In the genomic region with DNA sequence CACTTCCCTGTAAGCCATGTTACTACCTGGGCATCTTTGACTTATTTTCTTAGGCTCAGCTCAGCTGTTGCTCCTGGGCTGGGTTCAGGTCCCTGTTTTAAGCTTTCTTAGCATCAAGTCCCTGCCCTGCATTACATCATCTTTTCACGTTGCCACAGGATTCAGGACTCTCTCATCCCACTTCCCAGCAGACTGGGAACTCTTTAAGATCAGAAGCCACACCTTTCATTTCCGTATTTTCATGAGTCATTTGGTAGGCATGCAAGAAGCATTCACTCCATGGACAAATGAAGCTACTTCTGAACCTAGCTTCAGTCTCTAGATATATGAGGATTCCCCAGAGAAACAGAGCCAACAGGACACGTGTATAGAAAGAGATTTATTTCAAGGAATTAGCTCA, we compare ENCODE assay signal across 20 cellular contexts.
DNase-seq lines count a peak whose midpoint lies in the region; TF ChIP-seq lines count a peak whose summit lies in the region.
"Had no signal": no experiment of that assay in that cellular context is flagged by ENCODE, and none has a peak within 500 bp of the region (broad histone marks: within the 10 kb centered on the region; RNA-seq: fewer than 3 reads in every experiment).

No MANE protein-coding gene starts in this region.

- H3K27me3 ChIP-seq in NT2/D1 (ENCODE audit: insufficient read depth, insufficient read length) = no peaks in the 10 kb centered on the region
- H3K27me3 ChIP-seq: neural progenitor cell, vagina had no signal

- no peak overlapping the region for H3K9ac ChIP-seq in NT2/D1 (ENCODE audit: insufficient read length, low read depth)
- H3K9ac ChIP-seq: neural progenitor cell had no signal

- H3K4me3 Mint-ChIP-seq in mesothelial cell of epicardium = no peak overlapping the region
- H3K4me3 Mint-ChIP-seq: CD8-positive, alpha-beta T cell; endodermal cell; HFFc6; neural progenitor cell; WTC11 had no signal

- H3K9me3 Mint-ChIP-seq in mesothelial cell of epicardium = peaks cover 7% of the 10 kb centered on the region
- H3K9me3 Mint-ChIP-seq: endodermal cell, neural progenitor cell had no signal

- peaks cover 8% of the 10 kb centered on the region for H3K4me1 Mint-ChIP-seq in mesothelial cell of epicardium
- H3K4me1 Mint-ChIP-seq: endodermal cell, neural progenitor cell, WTC11 had no signal

- H3K4me3 ChIP-seq in NT2/D1 (ENCODE audit: insufficient read length, low read depth) (no peak overlapping the region), epithelial cell of esophagus (ENCODE audit: low read length) (no peak overlapping the region)
- H3K4me3 ChIP-seq: neural progenitor cell, vagina had no signal

- TF ChIP-seq CTCF in epithelial cell of esophagus (IDR thresholded peaks at IDR 0.05; ENCODE audit: insufficient read depth, low read depth, low read length, missing control alignments) = no peak
- TF ChIP-seq CTCF in mesothelial cell of epicardium (IDR thresholded peaks at IDR 0.05; ENCODE audit: unreplicated experiment) = no peak

- H3K36me3 ChIP-seq in NT2/D1 (ENCODE audit: insufficient read depth, insufficient read length, low read length) = no peaks in the 10 kb centered on the region
- H3K36me3 ChIP-seq: neural progenitor cell, vagina had no signal

- peaks cover 26% of the 10 kb centered on the region for H3K27me3 Mint-ChIP-seq in mesothelial cell of epicardium (ENCODE audit: low read depth)

- H3K9me3 ChIP-seq in NT2/D1 (ENCODE audit: insufficient read depth, low read length) = no peaks in the 10 kb centered on the region
- H3K9me3 ChIP-seq: vagina had no signal

- H3K4me1 ChIP-seq in NT2/D1 (ENCODE audit: insufficient read depth, insufficient read length) = peaks cover 4% of the 10 kb centered on the region
- H3K4me1 ChIP-seq: neural progenitor cell, vagina had no signal

- H3K36me3 Mint-ChIP-seq in mesothelial cell of epicardium = no peaks in the 10 kb centered on the region
- H3K36me3 Mint-ChIP-seq: CD8-positive, alpha-beta T cell; neural progenitor cell; WTC11 had no signal

- H3K27ac Mint-ChIP-seq in mesothelial cell of epicardium = peak overlapping the region; percentile 49
- H3K27ac Mint-ChIP-seq: CD8-positive, alpha-beta T cell; endodermal cell; HFFc6; neural progenitor cell; progenitor cell of endocrine pancreas; WTC11 had no signal

- peak; percentile 11 for DNase-seq in ELF-1 (ENCODE audit: low read depth, low spot score)
- peak; percentile 13 for DNase-seq in NT2/D1 (ENCODE audit: low read depth, low spot score)
- peak; percentile 72 for DNase-seq in epithelial cell of esophagus (ENCODE audit: low read depth)
- DNase-seq in mesothelial cell of epicardium (ENCODE audit: low spot score in 2 of 2, unreplicated experiment in 2 of 2) = no peak
- no peak for DNase-seq in GM19240 (ENCODE audit: insufficient read length, low spot score)
- no peak for DNase-seq in putamen (ENCODE audit: low spot score)
- no peak for DNase-seq in NCI-H1694 (lab: John Stamatoyannopoulos, UW)
- DNase-seq: activated effector memory CD4-positive, alpha-beta T cell treated with Interleukin-2 at 50 U/mL for 16 hours; CD8-positive, alpha-beta T cell; cortex of kidney; endodermal cell; GF-D8; HFFc6; NCI-H1417; NCI-H510A treated with DMSO at 0.1 percent for 48 hours; stimulated activated CD4-positive, alpha-beta T cell treated with anti-CD3 and anti-CD28 coated beads, Interleukin-1b, Interleukin-23, amount 100 ng/mL, for 48 hours had no signal

Comparison
In these comparisons a context has a peak if more than half of its experiments do, and no peak if none do; other contexts are left out.
1. DNase-seq: peak in ELF-1 (single experiment), NT2/D1 (single experiment) and epithelial cell of esophagus (single experiment); none in mesothelial cell of epicardium (0 of 2), GM19240 (single experiment), putamen (single experiment) and NCI-H1694 (single experiment).